2 cellular contexts compared by ENCODE assay signal in the genomic region with DNA sequence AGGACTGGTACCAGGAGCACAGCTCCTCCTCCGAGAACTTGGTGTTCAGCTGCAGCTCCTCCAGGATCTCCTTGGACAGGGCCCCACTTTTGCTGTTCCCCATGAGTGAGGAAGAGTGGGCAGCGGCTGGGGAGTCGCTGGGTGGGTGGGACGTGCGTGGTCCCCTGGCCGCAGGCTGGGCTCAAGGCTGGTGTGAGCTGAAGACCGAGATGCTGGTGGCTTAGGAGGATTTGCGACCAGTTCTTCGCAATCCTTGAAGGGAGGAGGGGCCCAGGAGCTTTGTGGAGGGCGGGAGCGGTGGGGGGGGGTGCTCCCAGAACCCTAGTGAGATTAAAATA.
TF ChIP-seq lines count a peak whose summit lies in the region.

RCVRN (minus strand) TSS at position 194 of the 338 bp plus-strand sequence; CDS start at position 103, 91 bp downstream.

TF ChIP-seq in GM23338, 12 proteins besides CTCF, POLR2A, EP300 and RAD21:
- TF ChIP-seq NANOG (IDR thresholded peaks at IDR 0.05; ENCODE audit: borderline replicate concordance), result no peak
- no peak for TF ChIP-seq JUNB (IDR thresholded peaks at IDR 0.05; ENCODE audit: unreplicated experiment)
- no peak for TF ChIP-seq ZNF462 (CRISPR knock-in tag; IDR thresholded peaks at IDR 0.05)

TF ChIP-seq in H1, 55 proteins besides CTCF, POLR2A, EP300 and RAD21:
- TF ChIP-seq SAP30 (IDR thresholded peaks at IDR 0.05; ENCODE audit: insufficient read depth, insufficient replicate concordance, low read length) (no peak), KDM1A (IDR thresholded peaks at IDR 0.05; ENCODE audit: borderline replicate concordance, low read length) (no peak), SP2 (IDR thresholded peaks at IDR 0.05; ENCODE audit: low read length) (no peak), BRCA1 (IDR thresholded peaks at IDR 0.05; ENCODE audit: low read depth, low read length) (no peak), CTBP2 (IDR thresholded peaks at IDR 0.05; ENCODE audit: borderline replicate concordance, insufficient read depth, insufficient read length, low read length) (no peak), SIN3A (conservative IDR thresholded peaks at IDR 0.05 in 1 of 2, IDR thresholded peaks at IDR 0.05 in 1 of 2; ENCODE audit: low read depth in 1 of 2, low read length in 2 of 2) (no peak), ASH2L (IDR thresholded peaks at IDR 0.05; ENCODE audit: low read length) (no peak), TEAD4 (IDR thresholded peaks at IDR 0.05; ENCODE audit: low read depth, low read length) (no peak), POLR2AphosphoS5 (IDR thresholded peaks at IDR 0.05; ENCODE audit: low read depth, low read length) (no peak), TCF12 (IDR thresholded peaks at IDR 0.05; ENCODE audit: low read depth, low read length) (no peak)
